In genomic region chr10:15384154-15384553, GRCh38 we compare ENCODE assay signal across 31 cellular contexts. TPM values are rescaled to one million over a fixed set of nuclear protein-coding genes. Genes with fewer than 3 reads are reported as not detected.
DNase-seq lines count a peak whose midpoint lies in the region; ATAC-seq and TF ChIP-seq lines count a peak whose summit lies in the region.
"Had no signal": no experiment of that assay in that cellular context is flagged by ENCODE, and none has a peak within 500 bp of the region (broad histone marks: within the 10 kb centered on the region; RNA-seq: fewer than 3 reads in every experiment).

No MANE protein-coding gene starts in this region.

- ATAC-seq in RWPE2 (ENCODE audit: low read depth) (peak; percentile 90), GM21825 (IDR thresholded peaks at IDR 0.05; ENCODE audit: unreplicated experiment) (no peak), GM19023 (IDR thresholded peaks at IDR 0.05; ENCODE audit: unreplicated experiment) (no peak), GM21381 (IDR thresholded peaks at IDR 0.05; ENCODE audit: unreplicated experiment) (no peak)
- ATAC-seq: activated CD8-positive, alpha-beta T cell treated with anti-CD3 and anti-CD28 coated beads, Interleukin-2, amount 10 ng/mL, durations not matched to agents 7 days and 5 days; activated T-helper 17 cell treated with anti-CD3 and anti-CD28 coated beads, Interleukin-2, amount 50 U/mL, for 72 hours; heart left ventricle; natural killer cell had no signal

- no peak overlapping the region for H3K9ac ChIP-seq in BLaER1 treated with 17β-estradiol and CSF1 and Interleukin-3, amounts not matched to agents 10 nM and 100 nM

- no peaks in the 10 kb centered on the region for H4K20me1 ChIP-seq in BLaER1 treated with 17β-estradiol and CSF1 and Interleukin-3, amounts not matched to agents 10 nM and 100 nM

- TF ChIP-seq CTCF in HEK293 (tag by site-specific recombination; IDR thresholded peaks at IDR 0.05) (no peak), RWPE2 (IDR thresholded peaks at IDR 0.05; ENCODE audit: poor library complexity, severe bottlenecking) (no peak), glutamatergic neuron (IDR thresholded peaks at IDR 0.05; ENCODE audit: partially characterized antibody, unreplicated experiment) (no peak)

- no peak overlapping the region for H3K27ac ChIP-seq in BLaER1 treated with 17β-estradiol and CSF1 and Interleukin-3, amounts not matched to agents 10 nM and 100 nM
- H3K27ac ChIP-seq in HEK293 (ENCODE audit: extremely low read depth, low read depth, low read length) (no peak overlapping the region), RWPE2 (ENCODE audit: poor library complexity, severe bottlenecking) (no peak overlapping the region)
- H3K27ac ChIP-seq: heart left ventricle, SJCRH30, thyroid gland, VCaP had no signal

- no peaks in the 10 kb centered on the region for H3K36me3 ChIP-seq in BLaER1 treated with 17β-estradiol and CSF1 and Interleukin-3, amounts not matched to agents 10 nM and 100 nM
- H3K36me3 ChIP-seq in HEK293 (ENCODE audit: control insufficient read depth in 2 of 2, insufficient read depth in 1 of 2, low read length in 2 of 2) (no peaks in the 10 kb centered on the region), RWPE2 (ENCODE audit: low read depth) (no peaks in the 10 kb centered on the region)
- H3K36me3 ChIP-seq: heart left ventricle, SJCRH30, thyroid gland had no signal

- peak overlapping the region in 7 of 11 experiments; percentile 4 to 74 (median 24); a peak in 6 of 22 replicates for H3K4me2 ChIP-seq in BLaER1 treated with 17β-estradiol and CSF1 and Interleukin-3, amounts not matched to agents 10 nM and 100 nM

- H3K36me3 Mint-ChIP-seq in glutamatergic neuron (ENCODE audit: unreplicated experiment), result no peaks in the 10 kb centered on the region
- H3K36me3 Mint-ChIP-seq: brain, natural killer cell had no signal

- CTCF ChIA-PET in HEK293 (lab: Yijun Ruan, JAX), result no interaction called here

- peaks cover 26% of the 10 kb centered on the region for H3K4me1 Mint-ChIP-seq in glutamatergic neuron (ENCODE audit: low read depth, unreplicated experiment)
- H3K4me1 Mint-ChIP-seq: activated naive CD4-positive, alpha-beta T cell treated with anti-CD3 and anti-CD28 coated beads, Interleukin-2, amount 50 U/mL, for 24 hours; activated T-helper 17 cell treated with anti-CD3 and anti-CD28 coated beads, Interleukin-2, amount 50 U/mL, for 72 hours; B cell; CD8-positive, alpha-beta memory T cell; natural killer cell had no signal

- H3K27me3 ChIP-seq in BLaER1 treated with 17β-estradiol and CSF1 and Interleukin-3, amounts not matched to agents 10 nM and 100 nM, result no peaks in the 10 kb centered on the region
- no peaks in the 10 kb centered on the region for H3K27me3 ChIP-seq in RWPE2 (ENCODE audit: insufficient read depth, poor library complexity, severe bottlenecking)
- H3K27me3 ChIP-seq: SJCRH30, thyroid gland had no signal

- H3K4me1 ChIP-seq in BLaER1 treated with 17β-estradiol and CSF1 and Interleukin-3, amounts not matched to agents 10 nM and 100 nM, result peaks cover 8 to 44% (median 37%) of the 10 kb centered on the region in 10 experiments; a peak in 19 of 20 replicates
- H3K4me1 ChIP-seq in HEK293 (ENCODE audit: control insufficient read depth, insufficient read depth, low read length), result no peaks in the 10 kb centered on the region
- H3K4me1 ChIP-seq in RWPE2 (ENCODE audit: insufficient read depth, poor library complexity, severe bottlenecking), result no peaks in the 10 kb centered on the region
- H3K4me1 ChIP-seq: thyroid gland had no signal

- POLR2A ChIA-PET in HEK293 (lab: Yijun Ruan, JAX), result interaction anchor here (0.7 kb wide), 1 partner anchor 203 kb away, joined by 3 read pairs; no protein-coding TSS in a partner anchor

- DNase-seq in RWPE2 (ENCODE audit: low spot score) (no peak), glutamatergic neuron (no peak), NCI-H2107 treated with DMSO at 0.1 percent for 48 hours (lab: John Stamatoyannopoulos, UW; ENCODE audit: unreplicated experiment) (no peak)
- DNase-seq: ACHN; activated CD4-positive, alpha-beta T cell treated with anti-CD3 and anti-CD28 coated beads for 4 hours; activated CD8-positive, alpha-beta T cell treated with anti-CD3 and anti-CD28 coated beads, Interleukin-2, amount 10 ng/mL, durations not matched to agents 7 days and 5 days; amniotic stem cell; CD8-positive, alpha-beta memory T cell; DMS153; heart left ventricle; kidney; MM.1S; natural killer cell; NCI-H1930; NCI-H226; nucleus accumbens; stimulated activated CD4-positive, alpha-beta T cell treated with anti-CD3 and anti-CD28 coated beads, Interleukin-4, amount 100 ng/mL, for 24 hours; SW 1271; T1000; thyroid gland had no signal

- H3K9me3 ChIP-seq in BLaER1 treated with 17β-estradiol and CSF1 and Interleukin-3, amounts not matched to agents 10 nM and 100 nM (replicated peaks in 1 of 11), result no peaks in the 10 kb centered on the region
- H3K9me3 ChIP-seq in HEK293 (ENCODE audit: control insufficient read depth, insufficient read depth, low read depth, low read length) (no peaks in the 10 kb centered on the region), RWPE2 (ENCODE audit: severe bottlenecking) (no peaks in the 10 kb centered on the region)
- H3K9me3 ChIP-seq: heart left ventricle, SJCRH30, thyroid gland had no signal

- no peak overlapping the region for H3K4me3 Mint-ChIP-seq in glutamatergic neuron (ENCODE audit: unreplicated experiment)
- H3K4me3 Mint-ChIP-seq: activated CD8-positive, alpha-beta T cell treated with anti-CD3 and anti-CD28 coated beads, Interleukin-2, amount 10 ng/mL, durations not matched to agents 7 days and 5 days; activated naive CD4-positive, alpha-beta T cell treated with anti-CD3 and anti-CD28 coated beads, Interleukin-2, amount 50 U/mL, for 24 hours; activated T-helper 17 cell treated with anti-CD3 and anti-CD28 coated beads, Interleukin-2, amount 50 U/mL, for 72 hours; B cell; brain; CD8-positive, alpha-beta memory T cell; natural killer cell had no signal

- peaks cover 20% of the 10 kb centered on the region for H3K27me3 Mint-ChIP-seq in glutamatergic neuron (ENCODE audit: unreplicated experiment)

- no peak overlapping the region for H3K4me3 ChIP-seq in BLaER1 treated with 17β-estradiol and CSF1 and Interleukin-3, amounts not matched to agents 10 nM and 100 nM
- H3K4me3 ChIP-seq in HEK293 (ENCODE audit: low read depth, low read length), result no peak overlapping the region
- no peak overlapping the region for H3K4me3 ChIP-seq in RWPE2 (ENCODE audit: severe bottlenecking)
- H3K4me3 ChIP-seq: heart left ventricle, SJCRH30, thyroid gland had no signal

- H3K9me3 Mint-ChIP-seq in glutamatergic neuron (ENCODE audit: unreplicated experiment), result peaks cover 22% of the 10 kb centered on the region
- H3K9me3 Mint-ChIP-seq: activated naive CD4-positive, alpha-beta T cell treated with anti-CD3 and anti-CD28 coated beads, Interleukin-2, amount 50 U/mL, for 24 hours; activated T-helper 17 cell treated with anti-CD3 and anti-CD28 coated beads, Interleukin-2, amount 50 U/mL, for 72 hours; natural killer cell had no signal

- H3K27ac Mint-ChIP-seq in glutamatergic neuron (ENCODE audit: unreplicated experiment), result peak overlapping the region; percentile 17
- H3K27ac Mint-ChIP-seq: activated CD8-positive, alpha-beta T cell treated with anti-CD3 and anti-CD28 coated beads, Interleukin-2, amount 10 ng/mL, durations not matched to agents 7 days and 5 days; activated naive CD4-positive, alpha-beta T cell treated with anti-CD3 and anti-CD28 coated beads, Interleukin-2, amount 50 U/mL, for 24 hours; activated T-helper 17 cell treated with anti-CD3 and anti-CD28 coated beads, Interleukin-2, amount 50 U/mL, for 72 hours; B cell; brain; CD8-positive, alpha-beta memory T cell; natural killer cell had no signal

TF ChIP-seq in HEK293, 187 proteins besides CTCF, POLR2A, EP300 and RAD21 (continues in another document):
- TF ChIP-seq ZNF529 (tag by site-specific recombination; IDR thresholded peaks at IDR 0.05; ENCODE audit: insufficient replicate concordance) (no peak), PRDM10 (tag by site-specific recombination; IDR thresholded peaks at IDR 0.05) (peak; percentile 32; the same call in 1 of the 2 replicates)

RNA-seq across cellular contexts. Expression of gene FAM171A1, which starts 13.1 kb away (rescaled TPM):
- 186 TPM for total RNA-seq in glutamatergic neuron (ENCODE audit: unreplicated experiment)
- total RNA-seq: B cell had no signal
